In genomic region chr2:186486651-186487647, GRCh38 we compare ENCODE assay signal across 8 cellular contexts. TPM values are rescaled to one million over a fixed set of nuclear protein-coding genes. Genes with fewer than 3 reads are reported as not detected.
DNase-seq lines count a peak whose midpoint lies in the region; ATAC-seq, FAIRE-seq and TF ChIP-seq lines count a peak whose summit lies in the region.

No MANE protein-coding gene starts in this region.

- H3K9me2 ChIP-seq in MM.1S (replicated peaks; ENCODE audit: insufficient read depth, low read length), result no peaks in the 10 kb centered on the region

- H3K9me3 ChIP-seq in MM.1S (replicated peaks; ENCODE audit: insufficient read depth, low read length) (no peaks in the 10 kb centered on the region), ascending aorta (no peaks in the 10 kb centered on the region), keratinocyte (ENCODE audit: control insufficient read depth, low read depth, low read length) (no peaks in the 10 kb centered on the region), stomach (no peaks in the 10 kb centered on the region)

- H3K79me2 ChIP-seq in MM.1S (ENCODE audit: low read length) (peaks cover 59% of the 10 kb centered on the region), keratinocyte (ENCODE audit: control insufficient read depth, insufficient read depth, low read length) (peaks cover 69% of the 10 kb centered on the region)

- no peaks in the 10 kb centered on the region for H3K27me3 ChIP-seq in MM.1S (replicated peaks; ENCODE audit: insufficient read depth, low read length)
- no peaks in the 10 kb centered on the region for H3K27me3 ChIP-seq in ascending aorta
- no peaks in the 10 kb centered on the region for H3K27me3 ChIP-seq in keratinocyte (ENCODE audit: control insufficient read depth, extremely low read depth, insufficient read depth, low read length)
- H3K27me3 ChIP-seq in stomach, result no peaks in the 10 kb centered on the region

- dilution Hi-C loops in keratinocyte (cut with MboI; ENCODE audit: extremely low pct_ligation_motif_present, low sequenced_read_pairs), result no loop called here

- TF ChIP-seq EP300 in stomach (IDR thresholded peaks at IDR 0.05), result no peak

- H3K4me1 ChIP-seq in MM.1S (ENCODE audit: low read length) (peaks cover 18% of the 10 kb centered on the region; the same call in 1 of the 2 replicates), ascending aorta (peaks cover 9 to 35% of the 10 kb centered on the region in 2 donors), keratinocyte (ENCODE audit: control insufficient read depth, extremely low read depth, insufficient read depth, low read length) (peaks cover 22% of the 10 kb centered on the region), stomach (peaks cover 13 to 68% (median 53%) of the 10 kb centered on the region in 4 donors)

- no peak for ATAC-seq in GM18858 (IDR thresholded peaks at IDR 0.05; ENCODE audit: unreplicated experiment)

- intact Hi-C loops in ascending aorta (cut with DNase I), result loop anchor here (1.0 to 5.0 kb wide), 3 partner anchors 65 to 155 kb away; partner anchors contain the start of gene ITGAV
- intact Hi-C loops in stomach (cut with DNase I; ENCODE audit: low total_unique reads), result no loop called here

- H3K36me3 ChIP-seq in MM.1S (replicated peaks; ENCODE audit: insufficient read depth, low read length), result no peaks in the 10 kb centered on the region
- H3K36me3 ChIP-seq in ascending aorta, result no peaks in the 10 kb centered on the region
- no peaks in the 10 kb centered on the region for H3K36me3 ChIP-seq in keratinocyte (ENCODE audit: control insufficient read depth in 2 of 2, extremely low read depth in 1 of 2, insufficient read depth in 2 of 2, low read length in 2 of 2)
- no peaks in the 10 kb centered on the region for H3K36me3 ChIP-seq in stomach

- H3K4me2 ChIP-seq in MM.1S (ENCODE audit: low read depth, low read length) (peak overlapping the region; percentile 62), keratinocyte (ENCODE audit: control insufficient read depth, extremely low read depth, insufficient read depth, low read depth, low read length) (peak overlapping the region; percentile 87)

- DNase-seq in NCI-H1105 treated with DMSO at 0.1 percent for 48 hours (lab: John Stamatoyannopoulos, UW) (peak; percentile 24), NCI-H1105 (lab: John Stamatoyannopoulos, UW) (no peak), MM.1S (peak; percentile 46), ascending aorta (ENCODE audit: low spot score in 2 of 2) (no peak), keratinocyte (ENCODE audit: low read depth, low spot score) (no peak), stomach (no peak)
- no peak for DNase-seq in stimulated activated CD4-positive, alpha-beta T cell treated with anti-CD3 and anti-CD28 coated beads, Interleukin-2, amount 100 ng/mL, for 48 hours

- peak overlapping the region; percentile 85 for H3K9ac ChIP-seq in MM.1S (ENCODE audit: low read length)
- H3K9ac ChIP-seq in keratinocyte (ENCODE audit: control insufficient read depth, extremely low read depth, insufficient read depth, low read length), result peak overlapping the region; percentile 98

- 0 out of 2 replicates have a peak, but pooled peaks cover 3% of the 10 kb centered on the region for H3F3A ChIP-seq in MM.1S (ENCODE audit: insufficient read depth, low read length)

- peaks cover 2% of the 10 kb centered on the region for H3K9me1 ChIP-seq in keratinocyte (ENCODE audit: control insufficient read depth, extremely low read depth, insufficient read depth, low read length)

- H2AFZ ChIP-seq in MM.1S (ENCODE audit: low read length), result peak overlapping the region; percentile 13; the same call in 1 of the 2 replicates
- peak overlapping the region; percentile 43 for H2AFZ ChIP-seq in keratinocyte (ENCODE audit: control insufficient read depth, low read length)

- TF ChIP-seq CTCF in MM.1S (IDR thresholded peaks at IDR 0.05; ENCODE audit: low read length), result no peak
- TF ChIP-seq CTCF in ascending aorta (IDR thresholded peaks at IDR 0.05), result no peak
- TF ChIP-seq CTCF in keratinocyte (optimal IDR thresholded peaks at IDR 0.05 in 1 of 3, IDR thresholded peaks at IDR 0.05 in 1 of 3, conservative IDR thresholded peaks at IDR 0.05 in 1 of 3; ENCODE audit: extremely low read depth in 1 of 3, insufficient read depth in 2 of 3, low read length in 3 of 3), result no peak
- TF ChIP-seq CTCF in stomach (IDR thresholded peaks at IDR 0.05), result no peak

- no peak for FAIRE-seq in keratinocyte (lab: Jason Lieb, UNC)

- H3K4me3 ChIP-seq in MM.1S (ENCODE audit: low read length) (peak overlapping the region; percentile 92), ascending aorta (peak overlapping the region; percentile 67 to 87), keratinocyte (ENCODE audit: control insufficient read depth in 2 of 3, extremely low read depth in 1 of 3, insufficient read depth in 2 of 3, low read depth in 1 of 3, low read length in 3 of 3) (peak overlapping the region; percentile 66 to 76 (median 72)), stomach (peak overlapping the region; percentile 88 to 94 (median 90))

- H3K27ac ChIP-seq in MM.1S (ENCODE audit: low read length) (peak overlapping the region; percentile 79), ascending aorta (peak overlapping the region; percentile 83 to 94), keratinocyte (ENCODE audit: control insufficient read depth, insufficient read depth, low read length) (peak overlapping the region; percentile 97), stomach (peak overlapping the region; percentile 88 to 94 (median 93))

- 1 to 2% (median 1%) methylated on average over 31 of the region's 31 CpGs for WGBS in stomach, 5 donors

- no peak for TF ChIP-seq POLR2A in stomach (IDR thresholded peaks at IDR 0.05)

- H4K20me1 ChIP-seq in MM.1S (ENCODE audit: insufficient read depth, low read length) (peaks cover 38% of the 10 kb centered on the region), keratinocyte (ENCODE audit: control insufficient read depth, extremely low read depth, insufficient read depth, low read length) (peaks cover 7% of the 10 kb centered on the region)

RNA-seq across cellular contexts. Expression of gene ZC3H15, which starts 0.9 kb away (rescaled TPM):
- total RNA-seq in ascending aorta, result 17.5 TPM
- 57.7 to 116 TPM (median 74.9 TPM) in 3 replicates for polyA plus RNA-seq in keratinocyte
- polyA plus RNA-seq in keratinocyte (2011; ENCODE audit: low read depth), result 363 TPM
- polyA plus RNA-seq in keratinocyte (2011; cell fraction: cytosol; rRNA removed), result 80.8 and 167 TPM in 2 replicates
- polyA plus RNA-seq in keratinocyte (2011; cell fraction: nucleus; rRNA removed), result 52.7 and 84.8 TPM in 2 replicates
- 74.9 and 78.9 TPM in 2 replicates for polyA plus RNA-seq in keratinocyte (2012; ENCODE audit: low replicate concordance)
- polyA minus RNA-seq in keratinocyte, result 6.0 to 48.8 TPM (median 24.6 TPM) in 3 replicates
- polyA minus RNA-seq in keratinocyte (2011; cell fraction: cytosol; rRNA and poly(A)+ RNA removed), result 68.1 TPM
- polyA minus RNA-seq in keratinocyte (2011; cell fraction: nucleus; rRNA and poly(A)+ RNA removed), result 12.2 and 23.7 TPM in 2 replicates
- total RNA-seq in stomach, result 100 to 1,000 TPM in 1 of 5 donors, 10 to 100 TPM in 4; 40.9 to 162 (median 46.1) TPM
- 10 to 100 TPM; 41.5 to 65.1 (median 45.7) TPM for polyA plus RNA-seq in stomach

Comparison
In these comparisons a context has a peak if more than half of its experiments do, and no peak if none do; other contexts are left out.
1. DNase-seq: peak in NCI-H1105 treated with DMSO at 0.1 percent for 48 hours (single experiment) and MM.1S (single experiment); none in NCI-H1105 (single experiment), ascending aorta (0 of 2), keratinocyte (single experiment), stomach (single experiment) and stimulated activated CD4-positive, alpha-beta T cell treated with anti-CD3 and anti-CD28 coated beads, Interleukin-2, amount 100 ng/mL, for 48 hours (0 of 2).
2. Peak in every context shown above with its lines, with median percentiles within 50 percentile points of each other: H3K27ac ChIP-seq and H3K4me3 ChIP-seq.